ENCODE assay signal across 23 cellular contexts in genomic region chr20:43789593-43789992, GRCh38.
DNase-seq lines count a peak whose midpoint lies in the region; ATAC-seq and TF ChIP-seq lines count a peak whose summit lies in the region.
"Had no signal": no experiment of that assay in that cellular context is flagged by ENCODE, and none has a peak within 500 bp of the region (broad histone marks: within the 10 kb centered on the region; RNA-seq: fewer than 3 reads in every experiment).

No MANE protein-coding gene starts in this region.

- H3K9me3 ChIP-seq in WERI-Rb-1 (ENCODE audit: severe bottlenecking): peaks cover 2% of the 10 kb centered on the region
- H3K9me3 ChIP-seq: transverse colon had no signal

- no peak for TF ChIP-seq POLR2A in GM18505 (IDR thresholded peaks at IDR 0.05; ENCODE audit: borderline replicate concordance, extremely low read depth, insufficient read depth, insufficient read length)

- no peaks in the 10 kb centered on the region for H3K36me3 ChIP-seq in brain microvascular endothelial cell (replicated peaks)
- no peaks in the 10 kb centered on the region for H3K36me3 ChIP-seq in WERI-Rb-1
- H3K36me3 ChIP-seq: cardiac muscle cell, stomach, transverse colon had no signal

- H3K27ac ChIP-seq in brain microvascular endothelial cell (no peak overlapping the region), WERI-Rb-1 (no peak overlapping the region)
- H3K27ac ChIP-seq: cardiac muscle cell, SK-N-MC, stomach, transverse colon had no signal

- peak; percentile 66 for ATAC-seq in GM18505 (IDR thresholded peaks at IDR 0.05; ENCODE audit: unreplicated experiment)
- peak; percentile 71 for ATAC-seq in GM19351 (IDR thresholded peaks at IDR 0.05; ENCODE audit: unreplicated experiment)
- peak; percentile 57 for ATAC-seq in HG03135 (IDR thresholded peaks at IDR 0.05; ENCODE audit: unreplicated experiment)
- no peak for ATAC-seq in Right ventricle myocardium superior (ENCODE audit: poor library complexity)
- ATAC-seq: left cardiac atrium had no signal

- no peak for TF ChIP-seq CTCF in brain microvascular endothelial cell (IDR thresholded peaks at IDR 0.05; ENCODE audit: low read depth, low read length, missing control alignments)
- TF ChIP-seq CTCF in WERI-Rb-1 (IDR thresholded peaks at IDR 0.05; ENCODE audit: low read depth, low read length): no peak

- H3K4me3 ChIP-seq in brain microvascular endothelial cell (ENCODE audit: low read depth, low read length) (no peak overlapping the region), WERI-Rb-1 (ENCODE audit: low read depth, low read length) (no peak overlapping the region)
- H3K4me3 ChIP-seq: cardiac muscle cell, SK-N-MC, stomach, transverse colon had no signal

- peak; percentile 3 for DNase-seq in dermis blood vessel endothelial cell
- no peak for DNase-seq in brain microvascular endothelial cell
- DNase-seq in WERI-Rb-1: no peak
- no peak for DNase-seq in Right ventricle myocardium superior
- no peak for DNase-seq in D341Med (ENCODE audit: low spot score)
- DNase-seq: activated CD4-positive, alpha-beta memory T cell treated with anti-CD3 and anti-CD28 coated beads for 36 hours; activated naive CD4-positive, alpha-beta T cell treated with Interleukin-2 at 50 U/mL for 16 hours; amniotic stem cell; CD4-positive, alpha-beta T cell; left cardiac atrium; mesenchymal stem cell; NCI-H1436 treated with DMSO at 0.1 percent for 48 hours; NCI-H524 treated with DMSO at 0.1 percent for 48 hours; occipital lobe; RPMI8226; small intestine; stomach; transverse colon had no signal

- H3K27me3 ChIP-seq in brain microvascular endothelial cell (replicated peaks): no peaks in the 10 kb centered on the region
- H3K27me3 ChIP-seq in WERI-Rb-1 (ENCODE audit: insufficient read depth, low read depth, severe bottlenecking): peaks cover 60% of the 10 kb centered on the region
- H3K27me3 ChIP-seq: cardiac muscle cell, transverse colon had no signal

- intact Hi-C loops in Right ventricle myocardium superior (cut with DNase I): no loop called here

- in situ Hi-C loops in brain microvascular endothelial cell (cut with HindIII; ENCODE audit: low pct_ligation_motif_present, low sequenced_read_pairs): no loop called here
